8 cellular contexts compared by ENCODE assay signal in genomic region chr14:55129086-55129427, GRCh38. TPM values are rescaled to one million over a fixed set of nuclear protein-coding genes. Genes with fewer than 3 reads are reported as not detected.
DNase-seq lines count a peak whose midpoint lies in the region; ATAC-seq and TF ChIP-seq lines count a peak whose summit lies in the region.

TSS of gene LGALS3 (plus strand) at chr14:55129252. CDS start at chr14:55137374, 8,122 bp downstream.

- peak within 1 kb of the TSS; percentile 54 for H3K9ac ChIP-seq in HUES6 (ENCODE audit: low read length)

- no peaks in the 10 kb centered on the region for H3K4me1 ChIP-seq in HUES6 (ENCODE audit: control insufficient read depth, insufficient read depth, low read length)
- H3K4me1 ChIP-seq in mesodermal cell (ENCODE audit: control insufficient read depth, insufficient read depth, low read length, poor library complexity, severe bottlenecking), result peaks cover 4% of the 10 kb centered on the region
- H3K4me1 ChIP-seq in thoracic aorta (ENCODE audit: control insufficient read depth in 1 of 2, low read depth in 2 of 2), result peaks cover 9 to 63% of the 10 kb centered on the region in 2 donors

- no peak for TF ChIP-seq CTCF in thoracic aorta (IDR thresholded peaks at IDR 0.05)

- H3K27me3 Mint-ChIP-seq in activated CD4-positive, alpha-beta T cell treated with anti-CD3 and anti-CD28 coated beads, Interleukin-2, amount 10 ng/mL, durations not matched to agents 7 days and 5 days, result peaks cover 35% of the 10 kb centered on the region

- H3K36me3 ChIP-seq in HUES6 (ENCODE audit: control insufficient read depth, insufficient read depth, low read length) (no peaks in the 10 kb centered on the region), mesodermal cell (ENCODE audit: control insufficient read depth, insufficient read depth, low read length) (no peaks in the 10 kb centered on the region), thoracic aorta (no peaks in the 10 kb centered on the region)

- no peaks in the 10 kb centered on the region for H3K9me3 Mint-ChIP-seq in activated CD4-positive, alpha-beta T cell treated with anti-CD3 and anti-CD28 coated beads, Interleukin-2, amount 10 ng/mL, durations not matched to agents 7 days and 5 days

- CTCF ChIA-PET in activated CD4-positive, alpha-beta T cell treated with anti-CD3 and anti-CD28 coated beads, Interleukin-2, amount 10 ng/mL, durations not matched to agents 7 days and 5 days (lab: Charles Lee), result interaction anchor here (1.0 to 1.1 kb wide), 3 partner anchors 14 to 42 kb away, joined by 3 to 4 read pairs (median 3); no protein-coding TSS in a partner anchor

- H3K27me3 ChIP-seq in HUES6 (ENCODE audit: control insufficient read depth, insufficient read depth, low read length) (peaks cover 65% of the 10 kb centered on the region), thoracic aorta (replicated peaks; ENCODE audit: insufficient read depth) (no peaks in the 10 kb centered on the region)

- in situ Hi-C loops in endometrial microvascular endothelial cells (cut with HindIII; ENCODE audit: inconsistent ontology term, low pct_unique_long_range_greater_than_20kb, low sequenced_read_pairs), result no loop called here

- ATAC-seq in GM21529 (IDR thresholded peaks at IDR 0.05; ENCODE audit: unreplicated experiment) (peak; percentile 67), thoracic aorta (ENCODE audit: insufficient number of reproducible peaks, low FRiP score, low read depth) (peak; percentile 36)

- H3K9me3 ChIP-seq in HUES6 (ENCODE audit: control insufficient read depth, insufficient read depth, low read depth, low read length), result no peaks in the 10 kb centered on the region
- H3K9me3 ChIP-seq in mesodermal cell (ENCODE audit: control insufficient read depth, low read length), result no peaks in the 10 kb centered on the region
- no peaks in the 10 kb centered on the region for H3K9me3 ChIP-seq in thoracic aorta

- POLR2A ChIA-PET in activated CD4-positive, alpha-beta T cell treated with anti-CD3 and anti-CD28 coated beads, Interleukin-2, amount 10 ng/mL, durations not matched to agents 7 days and 5 days (lab: Charles Lee), result no interaction called here

- peak; percentile 36 for DNase-seq in GM04504 (ENCODE audit: low read depth)
- peak; percentile 37 for DNase-seq in activated CD4-positive, alpha-beta T cell treated with anti-CD3 and anti-CD28 coated beads, Interleukin-2, amount 10 ng/mL, durations not matched to agents 7 days and 5 days
- DNase-seq in thoracic aorta (ENCODE audit: low spot score), result peak; percentile 24
- DNase-seq in GDM1 (lab: John Stamatoyannopoulos, UW), result no peak

- H3K27ac Mint-ChIP-seq in activated CD4-positive, alpha-beta T cell treated with anti-CD3 and anti-CD28 coated beads, Interleukin-2, amount 10 ng/mL, durations not matched to agents 7 days and 5 days, result peak within 1 kb of the TSS; percentile 69

- WGBS in mesodermal cell (ENCODE audit: insufficient coverage in 2 of 2), 2 experiments, result 0% methylated on average over 28 to 30 of the region's 50 CpGs

- H3K4me3 ChIP-seq in HUES6 (ENCODE audit: low read depth, low read length) (peak within 1 kb of the TSS; percentile 71), mesodermal cell (ENCODE audit: extremely low read depth, insufficient read depth, low read length, poor library complexity, severe bottlenecking) (peak within 1 kb of the TSS; percentile 50), thoracic aorta (peak within 1 kb of the TSS; percentile 76)

- H3K27ac ChIP-seq in HUES6 (ENCODE audit: low read depth, low read length) (no peak within 1 kb of the TSS), mesodermal cell (ENCODE audit: low read depth, low read length, severe bottlenecking) (no peak within 1 kb of the TSS), thoracic aorta (peak within 1 kb of the TSS; percentile 89 to 95)

- H3K4me3 Mint-ChIP-seq in activated CD4-positive, alpha-beta T cell treated with anti-CD3 and anti-CD28 coated beads, Interleukin-2, amount 10 ng/mL, durations not matched to agents 7 days and 5 days, result peak within 1 kb of the TSS; percentile 76

- peaks cover 23% of the 10 kb centered on the region for H3K36me3 Mint-ChIP-seq in activated CD4-positive, alpha-beta T cell treated with anti-CD3 and anti-CD28 coated beads, Interleukin-2, amount 10 ng/mL, durations not matched to agents 7 days and 5 days (ENCODE audit: low read depth)

- H3K4me1 Mint-ChIP-seq in activated CD4-positive, alpha-beta T cell treated with anti-CD3 and anti-CD28 coated beads, Interleukin-2, amount 10 ng/mL, durations not matched to agents 7 days and 5 days, result peaks cover 58% of the 10 kb centered on the region

RNA-seq across cellular contexts. Expression of gene LGALS3, which starts in this region (rescaled TPM):
- total RNA-seq in activated CD4-positive, alpha-beta T cell treated with anti-CD3 and anti-CD28 coated beads, Interleukin-2, amount 10 ng/mL, durations not matched to agents 7 days and 5 days, result 10 to 100 TPM; 39.1 to 41.6 TPM
- total RNA-seq in endometrial microvascular endothelial cells (ENCODE audit: inconsistent ontology term) (86.0 TPM), thoracic aorta (100 to 1,000 TPM; 195 to 237 TPM)
- polyA plus RNA-seq in mesodermal cell (2013, experiment 1 of 2), result 17.4 TPM
- 15.1 TPM for polyA plus RNA-seq in mesodermal cell (2013, experiment 2 of 2)

Comparison
In these comparisons a context has a peak if more than half of its experiments do, and no peak if none do; other contexts are left out.
1. H3K27ac ChIP-seq: peak in thoracic aorta (2 of 2); none in HUES6 (single experiment) and mesodermal cell (single experiment).
2. Peak in every context shown above with its lines, with median percentiles within 50 percentile points of each other: H3K4me3 ChIP-seq.